ENCODE assay signal across 19 cellular contexts in the genomic region with DNA sequence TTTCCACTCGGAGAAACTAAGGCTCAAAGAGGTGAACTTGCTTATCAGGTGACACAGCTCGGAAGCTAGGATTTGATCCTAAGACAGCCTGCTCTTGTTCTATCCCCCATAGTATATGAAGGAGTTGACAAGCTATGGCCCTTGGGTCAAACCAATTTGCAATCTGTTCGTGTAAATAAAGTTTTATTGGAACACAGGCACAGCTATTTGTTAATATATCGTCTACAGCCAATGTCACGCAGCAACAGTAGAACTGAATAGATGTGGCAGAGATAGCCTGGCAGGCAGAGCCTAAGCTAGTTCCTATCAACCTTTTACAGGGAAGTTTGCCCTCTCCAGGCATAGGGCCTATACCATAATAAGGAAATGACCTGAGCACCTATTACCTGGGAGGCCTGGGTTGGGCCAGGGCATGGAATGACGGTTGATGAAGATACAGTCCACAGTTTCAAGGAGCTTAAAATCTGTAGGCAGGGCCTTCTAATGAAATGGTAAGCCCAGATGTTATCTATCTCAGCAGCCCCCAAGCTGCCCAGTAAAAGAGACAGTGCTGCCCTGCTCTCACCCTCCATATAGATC.
"Had no signal": no experiment of that assay in that cellular context is flagged by ENCODE, and none has a peak within 500 bp of the region (broad histone marks: within the 10 kb centered on the region; RNA-seq: fewer than 3 reads in every experiment).

No MANE protein-coding gene starts in this region.

- H3K27ac ChIP-seq: gastrocnemius medialis, prostate gland, right atrium auricular region, sigmoid colon, spleen, thoracic aorta, tibial nerve, upper lobe of right lung, uterus had no signal

- ATAC-seq: gastrocnemius medialis; left lobe of liver; naive thymus-derived CD8-positive, alpha-beta T cell; stimulated activated memory B cell treated with anti-CD40 and anti-IgM and Interleukin-4, amounts not matched to agents 10 μg/mL and 1 μg/mL and 100 μg/mL, for 72 hours; stimulated activated naive CD8-positive, alpha-beta T cell treated with anti-CD3 and anti-CD28 coated beads, Interleukin-15, Interleukin-2, amounts not matched to agents 100 U/mL and 50 U/mL, for 24 hours had no signal

- H3K9me3 ChIP-seq: gastrocnemius medialis, prostate gland, right atrium auricular region, sigmoid colon, spleen, thoracic aorta, tibial nerve, upper lobe of right lung, uterus had no signal

- H3K4me3 ChIP-seq: gastrocnemius medialis, lung, prostate gland, right atrium auricular region, sigmoid colon, spleen, thoracic aorta, tibial nerve, upper lobe of right lung, uterus had no signal

- H3K27me3 ChIP-seq: gastrocnemius medialis, right atrium auricular region, sigmoid colon, spleen, tibial nerve, upper lobe of right lung, uterus had no signal

- H3K4me1 ChIP-seq: gastrocnemius medialis, prostate gland, right atrium auricular region, sigmoid colon, spleen, tibial nerve, upper lobe of right lung, uterus had no signal

- DNase-seq: cortex of kidney; gastrocnemius medialis; mesenchymal stem cell; naive thymus-derived CD8-positive, alpha-beta T cell; nephron progenitor cell; nucleus accumbens; sigmoid colon; spleen; stimulated activated CD4-positive, alpha-beta T cell treated with anti-CD3 and anti-CD28 coated beads, Interleukin-4, amount 100 ng/mL, for 4 hours; stimulated activated naive CD8-positive, alpha-beta T cell treated with anti-CD3 and anti-CD28 coated beads, Interleukin-15, Interleukin-2, amounts not matched to agents 100 U/mL and 50 U/mL, for 24 hours; upper lobe of right lung; uterus had no signal

- H3K36me3 ChIP-seq: gastrocnemius medialis, prostate gland, right atrium auricular region, spleen, thoracic aorta, upper lobe of right lung, uterus had no signal
